In the genomic region with DNA sequence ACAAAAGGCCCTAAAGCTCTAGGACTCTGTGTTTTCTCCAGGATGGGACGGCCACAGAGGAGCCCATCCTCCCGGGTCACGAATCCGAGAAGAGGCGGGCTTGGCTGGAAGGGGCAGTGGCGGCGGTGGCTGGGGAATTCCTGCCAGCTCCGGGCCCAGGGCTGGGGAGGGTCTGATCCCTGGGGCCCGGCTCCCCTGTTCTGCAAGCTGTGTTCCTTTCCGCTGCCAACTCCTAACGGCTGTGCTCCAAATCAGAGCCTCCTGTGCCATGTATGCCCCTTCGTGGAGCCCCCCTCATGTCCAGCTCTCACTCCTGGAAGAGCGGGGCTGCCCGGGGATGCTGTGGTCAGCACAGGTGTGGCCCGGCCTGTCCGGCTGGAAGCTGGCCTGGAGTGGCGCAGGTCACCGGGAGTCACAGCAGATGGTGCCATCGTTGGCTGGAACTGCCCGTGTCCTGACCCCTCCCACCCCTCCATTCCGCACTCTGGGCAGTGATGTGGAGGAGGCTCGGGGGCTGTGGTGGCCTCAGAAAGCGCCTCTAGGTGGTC, we compare ENCODE assay signal across 14 cellular contexts.
DNase-seq lines count a peak whose midpoint lies in the region; ATAC-seq and TF ChIP-seq lines count a peak whose summit lies in the region.
"Had no signal": no experiment of that assay in that cellular context is flagged by ENCODE, and none has a peak within 500 bp of the region (broad histone marks: within the 10 kb centered on the region; RNA-seq: fewer than 3 reads in every experiment).

No MANE protein-coding gene starts in this region.

- H3K4me3 ChIP-seq in BLaER1, result no peak overlapping the region
- no peak overlapping the region for H3K4me3 ChIP-seq in upper lobe of left lung
- H3K4me3 ChIP-seq: GM12878 had no signal

- no peak overlapping the region for H3K9ac ChIP-seq in BLaER1

- peaks cover 25% of the 10 kb centered on the region for H3K27me3 Mint-ChIP-seq in glutamatergic neuron (ENCODE audit: unreplicated experiment)
- H3K27me3 Mint-ChIP-seq: CD4-positive, alpha-beta memory T cell had no signal

- H3K9me3 ChIP-seq in BLaER1, result no peaks in the 10 kb centered on the region
- H3K9me3 ChIP-seq in upper lobe of left lung, result no peaks in the 10 kb centered on the region

- H3K27ac ChIP-seq in BLaER1, result peak overlapping the region; percentile 1; the same call in 1 of the 2 replicates
- H3K27ac ChIP-seq in upper lobe of left lung, result peak overlapping the region; percentile 63 to 90 (median 74)
- H3K27ac ChIP-seq: C4-2B had no signal

- H3K27me3 ChIP-seq in BLaER1, result no peaks in the 10 kb centered on the region
- H3K27me3 ChIP-seq in upper lobe of left lung, result no peaks in the 10 kb centered on the region

- no peaks in the 10 kb centered on the region for H4K20me1 ChIP-seq in BLaER1

- TF ChIP-seq CTCF in glutamatergic neuron (IDR thresholded peaks at IDR 0.05; ENCODE audit: partially characterized antibody, unreplicated experiment), result no peak
- TF ChIP-seq CTCF in upper lobe of left lung (IDR thresholded peaks at IDR 0.05), result no peak

- no peak for ATAC-seq in upper lobe of left lung (ENCODE audit: low FRiP score in 2 of 2)
- no peak for ATAC-seq in HG02938 (IDR thresholded peaks at IDR 0.05; ENCODE audit: unreplicated experiment)
- no peak for ATAC-seq in GM18511 (IDR thresholded peaks at IDR 0.05; ENCODE audit: unreplicated experiment)
- ATAC-seq: GM12878, HCT116 had no signal

- H3K27ac Mint-ChIP-seq in glutamatergic neuron (ENCODE audit: unreplicated experiment), result no peak overlapping the region

- H3K36me3 ChIP-seq in BLaER1 (no peaks in the 10 kb centered on the region), upper lobe of left lung (peaks cover 11 to 72% (median 21%) of the 10 kb centered on the region in 4 donors)

- no peak overlapping the region for H3K4me2 ChIP-seq in BLaER1

- DNase-seq in glutamatergic neuron (peak; percentile 22), mesenteric fat pad (ENCODE audit: low spot score) (peak; percentile 80), upper lobe of left lung (peak in 1 of 2 donors; percentile 19), NOMO-1 treated with DMSO at 0.1 percent for 48 hours (lab: John Stamatoyannopoulos, UW; ENCODE audit: unreplicated experiment) (no peak)
- DNase-seq: ACHN; CD4-positive, alpha-beta memory T cell; DMS79; IMR-90 had no signal

- H3K36me3 Mint-ChIP-seq in glutamatergic neuron (ENCODE audit: unreplicated experiment), result no peaks in the 10 kb centered on the region
- H3K36me3 Mint-ChIP-seq: CD4-positive, alpha-beta memory T cell had no signal

- peaks cover 21% of the 10 kb centered on the region for H3K9me3 Mint-ChIP-seq in glutamatergic neuron (ENCODE audit: unreplicated experiment)
- H3K9me3 Mint-ChIP-seq: CD4-positive, alpha-beta memory T cell had no signal

- TF ChIP-seq EP300 in upper lobe of left lung (IDR thresholded peaks at IDR 0.05), result no peak

- no peak for TF ChIP-seq POLR2A in upper lobe of left lung (IDR thresholded peaks at IDR 0.05)

- no peak overlapping the region for H3K4me3 Mint-ChIP-seq in glutamatergic neuron (ENCODE audit: unreplicated experiment)
- H3K4me3 Mint-ChIP-seq: CD4-positive, alpha-beta memory T cell had no signal

- WGBS in upper lobe of left lung, 2 donors, result 90 to 98% methylated on average over 13 of the region's 23 CpGs

- H3K4me1 ChIP-seq in BLaER1 (peaks cover 80% of the 10 kb centered on the region), upper lobe of left lung (peaks cover 0 to 23% (median 6%) of the 10 kb centered on the region in 4 donors)

- peaks cover 48% of the 10 kb centered on the region for H3K4me1 Mint-ChIP-seq in glutamatergic neuron (ENCODE audit: low read depth, unreplicated experiment)
